Comparison of ENCODE assay signal across 8 cellular contexts in the genomic region with DNA sequence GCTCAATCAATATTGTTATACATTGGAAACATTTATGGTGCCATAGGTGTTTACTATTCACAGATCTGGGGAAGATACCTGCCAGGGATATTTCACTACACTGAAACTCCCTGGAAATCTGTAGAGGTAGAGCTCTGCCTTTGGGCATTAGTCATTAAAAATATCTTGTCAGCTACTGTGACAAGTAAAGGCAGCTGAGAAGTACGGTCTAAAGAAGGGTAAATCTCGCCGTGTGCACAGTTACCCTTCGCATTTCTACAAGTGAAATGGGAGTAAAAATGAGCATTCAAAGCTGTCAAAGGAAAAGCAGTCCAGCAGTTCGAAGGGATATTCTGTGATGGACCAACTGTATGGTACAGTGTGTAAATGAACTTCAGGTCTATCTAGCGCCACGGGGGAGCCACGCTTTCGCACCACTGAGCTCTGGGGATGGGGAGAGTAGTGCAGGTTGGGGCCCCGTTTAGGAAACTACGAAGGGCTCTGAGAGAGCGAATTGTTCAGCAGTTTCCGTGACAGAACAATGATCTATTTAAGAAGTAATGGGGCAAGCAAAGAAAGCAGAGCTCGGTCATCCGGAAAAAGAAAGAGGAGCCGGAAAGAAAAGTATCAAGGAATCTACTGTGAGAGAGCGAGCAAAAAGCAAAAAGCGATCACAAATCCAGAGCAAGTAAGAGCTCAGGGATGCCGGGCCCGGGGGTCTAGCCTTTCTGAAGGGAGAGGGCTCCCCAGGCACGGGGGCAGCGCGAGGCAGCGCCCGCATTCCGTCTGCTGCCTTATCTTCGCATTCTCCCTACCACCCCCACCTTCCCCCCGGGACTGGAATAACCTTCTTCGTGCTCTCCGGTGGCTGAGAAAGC. TPM values are rescaled to one million over a fixed set of nuclear protein-coding genes. Genes with fewer than 3 reads are reported as not detected.
DNase-seq lines count a peak whose midpoint lies in the region; ATAC-seq and TF ChIP-seq lines count a peak whose summit lies in the region.

No MANE protein-coding gene starts in this region.

- DNase-seq in GM12864 (ENCODE audit: low read depth), result no peak
- DNase-seq in brain microvascular endothelial cell, result peak; percentile 5
- peak in 2 of 3 donors; percentile 23 to 37 for DNase-seq in immature natural killer cell
- DNase-seq in NCI-H2107 (lab: John Stamatoyannopoulos, UW), result no peak

- peak overlapping the region; percentile 95 for H2AFZ ChIP-seq in SU-DHL-6 (ENCODE audit: low read depth, low read length, severe bottlenecking)

- ATAC-seq in HG03342 (IDR thresholded peaks at IDR 0.05; ENCODE audit: unreplicated experiment) (peak; percentile 26), HG03039 (IDR thresholded peaks at IDR 0.05; ENCODE audit: unreplicated experiment) (no peak)

- H3K79me2 ChIP-seq in SU-DHL-6 (ENCODE audit: insufficient read depth, low read length), result peaks cover 19% of the 10 kb centered on the region; the same call in 1 of the 2 replicates

- H3K9me2 ChIP-seq in SU-DHL-6 (replicated peaks; ENCODE audit: insufficient read depth, low read length), result no peaks in the 10 kb centered on the region

- no peaks in the 10 kb centered on the region for H4K20me1 ChIP-seq in SU-DHL-6 (ENCODE audit: low read depth, low read length)

- H3K27me3 ChIP-seq in SU-DHL-6 (ENCODE audit: low read length) (no peaks in the 10 kb centered on the region), brain microvascular endothelial cell (replicated peaks) (no peaks in the 10 kb centered on the region)

- H3K4me3 Mint-ChIP-seq in immature natural killer cell, result peak overlapping the region; percentile 95 to 100 (median 98)

- H3K27me3 Mint-ChIP-seq in immature natural killer cell (ENCODE audit: low read depth in 3 of 3), result peaks cover 8 to 13% (median 11%) of the 10 kb centered on the region in 3 donors

- H3K36me3 Mint-ChIP-seq in immature natural killer cell, result peaks cover 0 to 5% (median 0%) of the 10 kb centered on the region in 3 donors

- H3K27ac ChIP-seq in SU-DHL-6 (ENCODE audit: low read depth, low read length) (no peak overlapping the region), brain microvascular endothelial cell (peak overlapping the region; percentile 25), skin epidermis (peak overlapping the region; percentile 11 to 94 (median 85))

- peak overlapping the region; percentile 72 for H3K4me2 ChIP-seq in SU-DHL-6 (ENCODE audit: low read depth, low read length, poor library complexity, severe bottlenecking)

- TF ChIP-seq CTCF in GM12864 (IDR thresholded peaks at IDR 0.05; ENCODE audit: low read depth, low read length, missing control alignments) (no peak), SU-DHL-6 (IDR thresholded peaks at IDR 0.05; ENCODE audit: insufficient read depth, low read length, poor library complexity, severe bottlenecking) (no peak), brain microvascular endothelial cell (IDR thresholded peaks at IDR 0.05; ENCODE audit: low read depth, low read length, missing control alignments) (no peak)

- peak overlapping the region; percentile 86 to 98 (median 95) for H3K27ac Mint-ChIP-seq in immature natural killer cell

- peaks cover 47 to 48% of the 10 kb centered on the region in 2 donors for H3K4me1 Mint-ChIP-seq in immature natural killer cell

- peaks cover 4% of the 10 kb centered on the region; the same call in 1 of the 2 replicates for H3F3A ChIP-seq in SU-DHL-6 (ENCODE audit: insufficient read depth)

- no peaks in the 10 kb centered on the region for H3K9me3 ChIP-seq in SU-DHL-6 (ENCODE audit: insufficient read depth, low read length)

- H3K9ac ChIP-seq in SU-DHL-6 (ENCODE audit: low read length), result peak overlapping the region; percentile 73

- in situ Hi-C loops in brain microvascular endothelial cell (cut with HindIII; ENCODE audit: low pct_ligation_motif_present, low sequenced_read_pairs), result no loop called here

- H3K9me3 Mint-ChIP-seq in immature natural killer cell, result no peaks in the 10 kb centered on the region

- H3K4me3 ChIP-seq in GM12864 (ENCODE audit: low read depth, low read length) (peak overlapping the region; percentile 64), SU-DHL-6 (ENCODE audit: insufficient read depth, low read length, poor library complexity, severe bottlenecking) (peak overlapping the region; percentile 85), brain microvascular endothelial cell (ENCODE audit: low read depth, low read length) (peak overlapping the region; percentile 78), skin epidermis (peak overlapping the region; percentile 56 to 91 (median 71))

- H3K36me3 ChIP-seq in SU-DHL-6 (ENCODE audit: low read length) (no peaks in the 10 kb centered on the region), brain microvascular endothelial cell (replicated peaks) (no peaks in the 10 kb centered on the region)

RNA-seq across cellular contexts. Expression of a gene that starts 0.6 kb away (rescaled TPM):
- under 1 TPM in 1 of 3 donors, not detected in 2; 0.09 TPM for polyA plus RNA-seq in immature natural killer cell

RNA-seq across cellular contexts. Expression of a gene that starts 0.9 kb away (rescaled TPM):
- 10 to 100 TPM; 23.2 to 31.0 (median 25.6) TPM for polyA plus RNA-seq in immature natural killer cell

Comparison
In these comparisons a context has a peak if more than half of its experiments do, and no peak if none do; other contexts are left out.
1. DNase-seq: peak in brain microvascular endothelial cell (single experiment) and immature natural killer cell (2 of 3); none in GM12864 (single experiment) and NCI-H2107 (single experiment).
2. Peak in every context shown above with its lines, with median percentiles within 50 percentile points of each other: H3K4me3 ChIP-seq.